ENCODE assay signal across 19 cellular contexts in genomic region chr7:5838771-5839170, GRCh38. TPM values are rescaled to one million over a fixed set of nuclear protein-coding genes. Genes with fewer than 3 reads are reported as not detected.
DNase-seq lines count a peak whose midpoint lies in the region; ATAC-seq and TF ChIP-seq lines count a peak whose summit lies in the region.
"Had no signal": no experiment of that assay in that cellular context is flagged by ENCODE, and none has a peak within 500 bp of the region (broad histone marks: within the 10 kb centered on the region; RNA-seq: fewer than 3 reads in every experiment).

No MANE protein-coding gene starts in this region.

- no peaks in the 10 kb centered on the region for H3K27me3 ChIP-seq in CD4-positive, CD25-positive, alpha-beta regulatory T cell (ENCODE audit: control insufficient read depth, insufficient read depth, low read length)
- H3K27me3 ChIP-seq: BLaER1 treated with 17β-estradiol and CSF1 and Interleukin-3, amounts not matched to agents 10 nM and 100 nM had no signal

- peaks cover 38% of the 10 kb centered on the region for H3K4me1 Mint-ChIP-seq in activated CD4-positive, alpha-beta T cell treated with anti-CD3 and anti-CD28 coated beads, Interleukin-2, amount 10 ng/mL, durations not matched to agents 7 days and 5 days
- peaks cover 19% of the 10 kb centered on the region for H3K4me1 Mint-ChIP-seq in activated CD4-positive, alpha-beta T cell treated with anti-CD3 and anti-CD28 coated beads, Interleukin-2, amount 10 ng/mL, durations not matched to agents 24 days and 14 days
- peaks cover 14 to 48% (median 21%) of the 10 kb centered on the region in 4 donors for H3K4me1 Mint-ChIP-seq in CD4-positive, CD25-positive, alpha-beta regulatory T cell
- peaks cover 27% of the 10 kb centered on the region for H3K4me1 Mint-ChIP-seq in T-helper 17 cell
- H3K4me1 Mint-ChIP-seq in mesothelial cell of epicardium: peaks cover 6% of the 10 kb centered on the region

- no peak overlapping the region for H3K4me3 Mint-ChIP-seq in activated CD4-positive, alpha-beta T cell treated with anti-CD3 and anti-CD28 coated beads, Interleukin-2, amount 10 ng/mL, durations not matched to agents 7 days and 5 days
- no peak overlapping the region for H3K4me3 Mint-ChIP-seq in activated CD4-positive, alpha-beta T cell treated with anti-CD3 and anti-CD28 coated beads, Interleukin-2, amount 10 ng/mL, durations not matched to agents 24 days and 14 days
- peak overlapping the region in 2 of 4 donors; percentile 61 to 79 for H3K4me3 Mint-ChIP-seq in CD4-positive, CD25-positive, alpha-beta regulatory T cell
- peak overlapping the region; percentile 76 for H3K4me3 Mint-ChIP-seq in T-helper 17 cell
- no peak overlapping the region for H3K4me3 Mint-ChIP-seq in mesothelial cell of epicardium

- no peak overlapping the region for H3K4me3 ChIP-seq in CD4-positive, CD25-positive, alpha-beta regulatory T cell (ENCODE audit: low read depth, low read length)
- H3K4me3 ChIP-seq: BLaER1 treated with 17β-estradiol and CSF1 and Interleukin-3, amounts not matched to agents 10 nM and 100 nM had no signal

- no peaks in the 10 kb centered on the region for H3K27me3 Mint-ChIP-seq in activated CD4-positive, alpha-beta T cell treated with anti-CD3 and anti-CD28 coated beads, Interleukin-2, amount 10 ng/mL, durations not matched to agents 7 days and 5 days
- H3K27me3 Mint-ChIP-seq in activated CD4-positive, alpha-beta T cell treated with anti-CD3 and anti-CD28 coated beads, Interleukin-2, amount 10 ng/mL, durations not matched to agents 24 days and 14 days: no peaks in the 10 kb centered on the region
- no peaks in the 10 kb centered on the region for H3K27me3 Mint-ChIP-seq in CD4-positive, CD25-positive, alpha-beta regulatory T cell
- H3K27me3 Mint-ChIP-seq in T-helper 17 cell (no peaks in the 10 kb centered on the region), mesothelial cell of epicardium (ENCODE audit: low read depth) (no peaks in the 10 kb centered on the region)

- H3K36me3 Mint-ChIP-seq in activated CD4-positive, alpha-beta T cell treated with anti-CD3 and anti-CD28 coated beads, Interleukin-2, amount 10 ng/mL, durations not matched to agents 7 days and 5 days (ENCODE audit: low read depth): peaks cover 24% of the 10 kb centered on the region
- H3K36me3 Mint-ChIP-seq in activated CD4-positive, alpha-beta T cell treated with anti-CD3 and anti-CD28 coated beads, Interleukin-2, amount 10 ng/mL, durations not matched to agents 24 days and 14 days (ENCODE audit: low read depth): peaks cover 7% of the 10 kb centered on the region
- H3K36me3 Mint-ChIP-seq in CD4-positive, CD25-positive, alpha-beta regulatory T cell: peaks cover 23% of the 10 kb centered on the region
- H3K36me3 Mint-ChIP-seq in T-helper 17 cell (ENCODE audit: low read depth) (peaks cover 2% of the 10 kb centered on the region), mesothelial cell of epicardium (peaks cover 7% of the 10 kb centered on the region)

- H3K9me3 Mint-ChIP-seq in activated CD4-positive, alpha-beta T cell treated with anti-CD3 and anti-CD28 coated beads, Interleukin-2, amount 10 ng/mL, durations not matched to agents 7 days and 5 days: no peaks in the 10 kb centered on the region
- no peaks in the 10 kb centered on the region for H3K9me3 Mint-ChIP-seq in activated CD4-positive, alpha-beta T cell treated with anti-CD3 and anti-CD28 coated beads, Interleukin-2, amount 10 ng/mL, durations not matched to agents 24 days and 14 days
- H3K9me3 Mint-ChIP-seq in CD4-positive, CD25-positive, alpha-beta regulatory T cell: no peaks in the 10 kb centered on the region
- no peaks in the 10 kb centered on the region for H3K9me3 Mint-ChIP-seq in mesothelial cell of epicardium

- ATAC-seq in CD4-positive, CD25-positive, alpha-beta regulatory T cell (ENCODE audit: low read depth in 2 of 2): no peak
- no peak for ATAC-seq in T-helper 17 cell

- peak overlapping the region; percentile 20 for H3K27ac Mint-ChIP-seq in activated CD4-positive, alpha-beta T cell treated with anti-CD3 and anti-CD28 coated beads, Interleukin-2, amount 10 ng/mL, durations not matched to agents 7 days and 5 days
- no peak overlapping the region for H3K27ac Mint-ChIP-seq in activated CD4-positive, alpha-beta T cell treated with anti-CD3 and anti-CD28 coated beads, Interleukin-2, amount 10 ng/mL, durations not matched to agents 24 days and 14 days
- H3K27ac Mint-ChIP-seq in CD4-positive, CD25-positive, alpha-beta regulatory T cell: peak overlapping the region; percentile 77 to 99 (median 98)
- H3K27ac Mint-ChIP-seq in T-helper 17 cell: peak overlapping the region; percentile 90
- H3K27ac Mint-ChIP-seq in mesothelial cell of epicardium: peak overlapping the region; percentile 85

- DNase-seq in activated CD4-positive, alpha-beta T cell treated with anti-CD3 and anti-CD28 coated beads, Interleukin-2, amount 10 ng/mL, durations not matched to agents 7 days and 5 days: no peak
- no peak for DNase-seq in activated CD4-positive, alpha-beta T cell treated with anti-CD3 and anti-CD28 coated beads, Interleukin-2, amount 10 ng/mL, durations not matched to agents 24 days and 14 days
- DNase-seq in CD4-positive, CD25-positive, alpha-beta regulatory T cell: no peak
- DNase-seq in T-helper 17 cell: no peak
- DNase-seq in mesothelial cell of epicardium (ENCODE audit: low spot score in 2 of 2, unreplicated experiment in 2 of 2): no peak
- DNase-seq in NCI-H748 (lab: John Stamatoyannopoulos, UW; ENCODE audit: unreplicated experiment): no peak
- no peak for DNase-seq in middle frontal gyrus (ENCODE audit: extremely low spot score, low spot score)
- DNase-seq in AML-193 (lab: John Stamatoyannopoulos, UW): no peak
- DNase-seq: COR-L47, EL, GOT3, KBM-7, NCI-H1436, NCI-H2029, NCI-H2171, NCI-H446, NCI-H69, RPMI8226 had no signal

- peaks cover 34% of the 10 kb centered on the region for H3K4me1 ChIP-seq in CD4-positive, CD25-positive, alpha-beta regulatory T cell (ENCODE audit: control insufficient read depth, insufficient read depth, low read length, poor library complexity, severe bottlenecking)

- peaks cover 35% of the 10 kb centered on the region for H3K36me3 ChIP-seq in CD4-positive, CD25-positive, alpha-beta regulatory T cell (ENCODE audit: control insufficient read depth, insufficient read depth, low read length)

- H3K27ac ChIP-seq in CD4-positive, CD25-positive, alpha-beta regulatory T cell (ENCODE audit: insufficient read depth, low read length, poor library complexity, severe bottlenecking): peak overlapping the region; percentile 23
- H3K27ac ChIP-seq: BLaER1 treated with 17β-estradiol and CSF1 and Interleukin-3, amounts not matched to agents 10 nM and 100 nM had no signal

- no peak for TF ChIP-seq CTCF in mesothelial cell of epicardium (IDR thresholded peaks at IDR 0.05; ENCODE audit: unreplicated experiment)

- CTCF ChIA-PET in activated CD4-positive, alpha-beta T cell treated with anti-CD3 and anti-CD28 coated beads, Interleukin-2, amount 10 ng/mL, durations not matched to agents 7 days and 5 days (lab: Charles Lee): interaction anchor here (1.2 to 2.6 kb wide), 2 partner anchors 11 to 15 kb away, joined by 3 to 9 read pairs; no protein-coding TSS in a partner anchor

- H3K9me3 ChIP-seq in CD4-positive, CD25-positive, alpha-beta regulatory T cell (ENCODE audit: control insufficient read depth in 2 of 2, low read length in 2 of 2): no peaks in the 10 kb centered on the region
- no peaks in the 10 kb centered on the region for H3K9me3 ChIP-seq in T-helper 17 cell (ENCODE audit: control insufficient read depth, low read length, poor library complexity, severe bottlenecking)
- H3K9me3 ChIP-seq: BLaER1 treated with 17β-estradiol and CSF1 and Interleukin-3, amounts not matched to agents 10 nM and 100 nM had no signal

- intact Hi-C loops in activated CD4-positive, alpha-beta T cell treated with anti-CD3 and anti-CD28 coated beads, Interleukin-2, amount 10 ng/mL, durations not matched to agents 24 days and 14 days (cut with micrococcal nuclease): no loop called here

- POLR2A ChIA-PET in activated CD4-positive, alpha-beta T cell treated with anti-CD3 and anti-CD28 coated beads, Interleukin-2, amount 10 ng/mL, durations not matched to agents 7 days and 5 days (lab: Charles Lee): interaction anchor here (0.7 kb wide), 1 partner anchor 16 kb away, joined by 5 read pairs; no protein-coding TSS in a partner anchor

RNA-seq across cellular contexts. Expression of gene OCM, which starts 41.8 kb away (rescaled TPM):
- 1 to 10 TPM in 1 of 2 experiments, under 1 TPM in 1; 0.72 to 1.6 TPM for total RNA-seq in activated CD4-positive, alpha-beta T cell treated with anti-CD3 and anti-CD28 coated beads, Interleukin-2, amount 10 ng/mL, durations not matched to agents 7 days and 5 days
- not detected in 2 replicates for total RNA-seq in activated CD4-positive, alpha-beta T cell treated with anti-CD3 and anti-CD28 coated beads, Interleukin-2, amount 10 ng/mL, durations not matched to agents 24 days and 14 days
- 5.7 TPM for total RNA-seq in CD4-positive, CD25-positive, alpha-beta regulatory T cell
- 1 to 10 TPM; 1.2 to 3.9 (median 2.5) TPM for polyA plus RNA-seq in CD4-positive, CD25-positive, alpha-beta regulatory T cell
- total RNA-seq in T-helper 17 cell: 1 to 10 TPM; 2.8 to 3.6 TPM
- 0.45 to 0.49 TPM in 2 of 3 replicates, not detected in the other for total RNA-seq in mesothelial cell of epicardium

RNA-seq across cellular contexts. Expression of gene RNF216, which starts 57.3 kb away (rescaled TPM):
- total RNA-seq in activated CD4-positive, alpha-beta T cell treated with anti-CD3 and anti-CD28 coated beads, Interleukin-2, amount 10 ng/mL, durations not matched to agents 7 days and 5 days: 10 to 100 TPM; 37.1 to 41.5 TPM
- total RNA-seq in activated CD4-positive, alpha-beta T cell treated with anti-CD3 and anti-CD28 coated beads, Interleukin-2, amount 10 ng/mL, durations not matched to agents 24 days and 14 days: 41.0 and 41.1 TPM in 2 replicates
- total RNA-seq in CD4-positive, CD25-positive, alpha-beta regulatory T cell: 74.2 TPM
- polyA plus RNA-seq in CD4-positive, CD25-positive, alpha-beta regulatory T cell: 10 to 100 TPM; 17.7 to 26.7 (median 21.8) TPM
- 10 to 100 TPM; 74.1 to 74.7 TPM for total RNA-seq in T-helper 17 cell
- total RNA-seq in mesothelial cell of epicardium: 41.9 to 43.5 TPM (median 42.5 TPM) in 3 replicates

RNA-seq across cellular contexts. Expression of gene CCZ1, which starts 59.8 kb away (rescaled TPM):
- total RNA-seq in activated CD4-positive, alpha-beta T cell treated with anti-CD3 and anti-CD28 coated beads, Interleukin-2, amount 10 ng/mL, durations not matched to agents 7 days and 5 days: 100 to 1,000 TPM; 106 to 119 TPM
- 108 and 124 TPM in 2 replicates for total RNA-seq in activated CD4-positive, alpha-beta T cell treated with anti-CD3 and anti-CD28 coated beads, Interleukin-2, amount 10 ng/mL, durations not matched to agents 24 days and 14 days
- 90.2 TPM for total RNA-seq in CD4-positive, CD25-positive, alpha-beta regulatory T cell
- polyA plus RNA-seq in CD4-positive, CD25-positive, alpha-beta regulatory T cell: 100 to 1,000 TPM in 1 of 4 donors, 10 to 100 TPM in 3; 44.8 to 105 (median 71.8) TPM
- total RNA-seq in T-helper 17 cell (10 to 100 TPM; 84.4 to 84.6 TPM), mesothelial cell of epicardium (82.3 to 91.8 TPM (median 90.5 TPM) in 3 replicates)
